In the genomic region with DNA sequence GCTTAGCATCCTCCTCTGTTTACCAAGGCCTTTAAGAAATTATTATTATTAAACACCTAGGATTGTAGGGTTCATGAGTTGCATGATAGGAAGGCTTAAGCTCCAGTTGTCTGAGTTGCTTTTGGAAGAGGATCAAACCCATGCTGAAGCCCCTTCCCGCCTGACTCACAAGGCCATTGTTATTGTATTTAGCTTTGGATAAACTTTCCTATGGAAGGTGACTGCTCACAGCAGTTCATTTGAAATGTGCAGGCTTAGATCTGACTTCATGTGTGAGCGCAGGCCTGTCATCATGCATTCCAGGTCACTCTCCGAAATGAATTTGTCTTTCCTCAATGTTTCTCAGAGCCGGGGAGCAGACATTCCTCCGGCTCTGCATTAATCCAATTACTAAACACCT, we compare ENCODE assay signal across 26 cellular contexts.
"Had no signal": no experiment of that assay in that cellular context is flagged by ENCODE, and none has a peak within 500 bp of the region (broad histone marks: within the 10 kb centered on the region; RNA-seq: fewer than 3 reads in every experiment).

No MANE protein-coding gene starts in this region.

- H3K27me3 Mint-ChIP-seq: activated CD4-positive, alpha-beta memory T cell treated with anti-CD3 and anti-CD28 coated beads for 36 hours; activated CD8-positive, alpha-beta memory T cell treated with anti-CD3 and anti-CD28 coated beads, Interleukin-2, amount 10 ng/mL, durations not matched to agents 7 days and 5 days had no signal

- H3K4me1 Mint-ChIP-seq: activated B cell treated with CpG ODN at 0.5 μM for 24 hours; activated CD8-positive, alpha-beta memory T cell treated with anti-CD3 and anti-CD28 coated beads, Interleukin-2, amount 10 ng/mL, durations not matched to agents 7 days and 5 days; activated naive CD8-positive, alpha-beta T cell treated with anti-CD3 and anti-CD28 coated beads for 36 hours had no signal

- H3K9me3 ChIP-seq: ascending aorta, breast epithelium, SJSA1, SK-N-SH had no signal

- DNase-seq: activated B cell treated with CpG ODN at 0.5 μM for 24 hours; activated CD4-positive, alpha-beta memory T cell treated with anti-CD3 and anti-CD28 coated beads for 36 hours; activated CD4-positive, alpha-beta T cell treated with anti-CD3 and anti-CD28 coated beads for 4 hours; activated CD4-positive, alpha-beta T cell treated with anti-CD3 and anti-CD28 coated beads, Interleukin-2, amount 50 U/mL, for 1 hour; activated CD4-positive, CD25-positive, alpha-beta regulatory T cell treated with anti-CD3 and anti-CD28 coated beads, Interleukin-2, amount 50 U/mL, for 72 hours; activated CD8-positive, alpha-beta memory T cell treated with anti-CD3 and anti-CD28 coated beads, Interleukin-2, amount 10 ng/mL, durations not matched to agents 7 days and 5 days; activated CD8-positive, alpha-beta memory T cell treated with anti-CD3 and anti-CD28 coated beads, Interleukin-2, amount 50 U/mL, for 48 hours; activated effector memory CD4-positive, alpha-beta T cell treated with Interleukin-2 at 50 U/mL for 16 hours; activated naive CD4-positive, alpha-beta T cell; activated naive CD4-positive, alpha-beta T cell treated with anti-CD3 and anti-CD28 coated beads, Interleukin-2, amount 50 U/mL, for 16 hours; activated naive CD8-positive, alpha-beta T cell treated with anti-CD3 and anti-CD28 coated beads for 36 hours; activated T-cell treated with anti-CD3 and anti-CD28 coated beads, Interleukin-2, amount 50 U/mL, for 48 hours; amniotic stem cell; NCI-H1436; NCI-H1694; NCI-H345; NCI-H524 treated with DMSO at 0.1 percent for 48 hours; SHP77 treated with DMSO at 0.1 percent for 48 hours; SK-N-SH; T-helper 9 cell had no signal

- H3K36me3 Mint-ChIP-seq: activated CD4-positive, alpha-beta memory T cell treated with anti-CD3 and anti-CD28 coated beads for 36 hours; activated CD8-positive, alpha-beta memory T cell treated with anti-CD3 and anti-CD28 coated beads, Interleukin-2, amount 10 ng/mL, durations not matched to agents 7 days and 5 days; activated naive CD8-positive, alpha-beta T cell treated with anti-CD3 and anti-CD28 coated beads for 36 hours had no signal

- H3K4me1 ChIP-seq: ascending aorta, breast epithelium, SJSA1 had no signal

- H3K27me3 ChIP-seq: ascending aorta, breast epithelium, SJSA1 had no signal

- H3K9me3 Mint-ChIP-seq: activated B cell treated with CpG ODN at 0.5 μM for 24 hours; activated CD4-positive, alpha-beta memory T cell treated with anti-CD3 and anti-CD28 coated beads for 36 hours; activated naive CD8-positive, alpha-beta T cell treated with anti-CD3 and anti-CD28 coated beads for 36 hours; T-helper 1 cell treated with Interleukin-12 subunit alpha and Interleukin-12 subunit beta and Interleukin-4 antibody, amounts not matched to agents 30 μg/mL and 1 μg/mL, for 36 hours had no signal

- H3K27ac ChIP-seq: ascending aorta, breast epithelium, SJSA1, VCaP had no signal

- H3K4me3 Mint-ChIP-seq: activated B cell treated with CpG ODN at 0.5 μM for 24 hours; activated CD4-positive, alpha-beta memory T cell treated with anti-CD3 and anti-CD28 coated beads for 36 hours; activated CD8-positive, alpha-beta memory T cell treated with anti-CD3 and anti-CD28 coated beads, Interleukin-2, amount 10 ng/mL, durations not matched to agents 7 days and 5 days; activated naive CD8-positive, alpha-beta T cell treated with anti-CD3 and anti-CD28 coated beads for 36 hours; T-helper 1 cell treated with Interleukin-12 subunit alpha and Interleukin-12 subunit beta and Interleukin-4 antibody, amounts not matched to agents 30 μg/mL and 1 μg/mL, for 36 hours had no signal

- H3K4me3 ChIP-seq: ascending aorta, breast epithelium, K562, SJSA1 had no signal

- H3K36me3 ChIP-seq: ascending aorta, breast epithelium, SJSA1 had no signal

- H3K27ac Mint-ChIP-seq: activated B cell treated with CpG ODN at 0.5 μM for 24 hours; activated CD4-positive, alpha-beta memory T cell treated with anti-CD3 and anti-CD28 coated beads for 36 hours; activated CD8-positive, alpha-beta memory T cell treated with anti-CD3 and anti-CD28 coated beads, Interleukin-2, amount 10 ng/mL, durations not matched to agents 7 days and 5 days; activated naive CD8-positive, alpha-beta T cell treated with anti-CD3 and anti-CD28 coated beads for 36 hours; T-helper 1 cell treated with Interleukin-12 subunit alpha and Interleukin-12 subunit beta and Interleukin-4 antibody, amounts not matched to agents 30 μg/mL and 1 μg/mL, for 36 hours had no signal
